Comparison of ENCODE assay signal across 8 cellular contexts in the genomic region with DNA sequence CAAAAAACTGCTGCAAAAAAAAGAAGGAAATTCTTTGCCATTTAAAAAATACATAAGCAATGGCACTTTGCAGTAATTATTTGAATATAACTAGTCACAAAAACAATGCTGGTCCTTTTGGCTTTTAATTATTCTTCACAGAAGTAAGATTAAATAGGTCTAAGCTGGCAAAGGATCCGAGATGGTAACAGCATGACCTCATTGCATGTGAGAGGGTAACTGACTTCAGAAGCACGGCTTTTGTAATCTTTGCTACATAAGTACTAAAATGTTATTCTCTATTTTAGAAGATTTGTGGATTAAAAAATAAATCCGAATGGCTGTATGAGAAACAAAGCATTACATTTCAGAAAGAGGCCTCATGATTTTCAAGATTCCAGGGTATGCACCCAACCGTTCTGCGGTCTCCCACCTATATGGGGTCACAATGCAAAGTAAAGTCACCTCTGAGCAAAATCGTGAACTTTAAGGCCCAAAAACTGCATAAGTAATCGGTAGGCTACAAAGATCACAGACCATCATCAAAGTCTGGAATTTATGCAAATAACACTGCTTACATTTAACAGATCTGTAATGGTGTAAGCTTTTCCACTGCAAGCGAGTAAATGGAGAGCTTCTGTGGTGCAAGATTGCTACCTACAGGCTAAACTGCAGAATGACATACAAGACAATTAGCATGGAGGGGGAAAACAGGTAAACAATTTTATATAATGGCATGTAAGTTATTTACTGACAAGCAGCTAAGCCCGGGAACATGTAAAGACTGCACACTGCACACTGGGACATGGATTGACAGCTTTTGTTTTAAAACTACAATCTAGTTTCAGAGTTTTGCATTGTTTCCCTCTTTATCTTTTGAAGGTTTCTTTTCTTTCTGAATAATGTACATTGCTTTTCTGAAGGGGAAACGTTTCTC.
DNase-seq lines count a peak whose midpoint lies in the region; ATAC-seq and TF ChIP-seq lines count a peak whose summit lies in the region.

No MANE protein-coding gene starts in this region.

- TF ChIP-seq CTCF in heart right ventricle (IDR thresholded peaks at IDR 0.05): peak in 8 of 9 donors; percentile 22 to 66 (median 56)
- peak; percentile 59 to 68 for TF ChIP-seq CTCF in mammary epithelial cell (conservative IDR thresholded peaks at IDR 0.05 in 1 of 2, IDR thresholded peaks at IDR 0.05 in 1 of 2; ENCODE audit: extremely low read depth in 1 of 2, insufficient read depth in 1 of 2, low read depth in 1 of 2, low read length in 2 of 2)
- peak; percentile 27 to 45 for TF ChIP-seq CTCF in left lung (IDR thresholded peaks at IDR 0.05)

- dilution Hi-C loops in mammary epithelial cell (cut with HindIII; ENCODE audit: low sequenced_read_pairs): no loop called here

- no peaks in the 10 kb centered on the region for H3K27me3 ChIP-seq in heart right ventricle
- no peaks in the 10 kb centered on the region for H3K27me3 ChIP-seq in mammary epithelial cell (ENCODE audit: insufficient read depth, low read length)
- H3K27me3 ChIP-seq in left lung: no peaks in the 10 kb centered on the region

- WGBS in heart right ventricle, 2 donors: 34 to 39% methylated on average over 10 of the region's 10 CpGs
- WGBS in mammary epithelial cell (ENCODE audit: low coverage, missing lambda C conversion rate): 39% methylated on average over 10 of the region's 10 CpGs

- H3K4me1 ChIP-seq in heart right ventricle (peaks cover 0 to 5% (median 0%) of the 10 kb centered on the region in 9 donors), mammary epithelial cell (ENCODE audit: insufficient read depth, low read length) (no peaks in the 10 kb centered on the region), left lung (no peaks in the 10 kb centered on the region)

- DNase-seq in heart right ventricle (no peak), Right ventricle myocardium inferior (ENCODE audit: missing footprints) (no peak), OCI-M1 (lab: John Stamatoyannopoulos, UW) (peak; percentile 66), mammary epithelial cell (peak; percentile 30), left lung (no peak)
- no peak for DNase-seq in activated effector memory CD4-positive, alpha-beta T cell treated with anti-CD3 and anti-CD28 coated beads, Interleukin-2, amount 50 U/mL, for 16 hours

- in situ Hi-C loops in mammary epithelial cell (cut with MboI; ENCODE audit: low sequenced_read_pairs in 2 of 2): no loop called here

- H3K36me3 ChIP-seq in heart right ventricle (peaks cover 0 to 7% (median 0%) of the 10 kb centered on the region in 9 donors), mammary epithelial cell (ENCODE audit: insufficient read depth, low read length) (no peaks in the 10 kb centered on the region), left lung (peaks cover 0 to 20% of the 10 kb centered on the region in 2 donors)

- no TSS peak for BruUV-seq in mammary epithelial cell (replicated peaks; lab: Mats Ljungman, UMichigan)

- H4K20me1 ChIP-seq in mammary epithelial cell (ENCODE audit: insufficient read depth, low read length): no peaks in the 10 kb centered on the region

- ATAC-seq in heart right ventricle (peak in 5 of 8 donors; percentile 38 to 79 (median 59)), Right ventricle myocardium inferior (no peak), GM21447 (IDR thresholded peaks at IDR 0.05; ENCODE audit: unreplicated experiment) (peak; percentile 96), HG03571 (IDR thresholded peaks at IDR 0.05; ENCODE audit: unreplicated experiment) (peak; percentile 89), left lung (peak; percentile 85)

- H3K9ac ChIP-seq in mammary epithelial cell (ENCODE audit: insufficient read depth, low read length): no peak overlapping the region

- H3K4me3 ChIP-seq in heart right ventricle (peak overlapping the region in 1 of 10 donors; percentile 20), mammary epithelial cell (replicated peaks in 1 of 3; ENCODE audit: insufficient read depth in 1 of 3, low read depth in 2 of 3, low read length in 3 of 3) (no peak overlapping the region), left lung (no peak overlapping the region)

- CTCF ChIA-PET in mammary epithelial cell (lab: Charles Lee; ENCODE audit: low non-redundant PET): no interaction called here

- no peak overlapping the region for H3K4me2 ChIP-seq in mammary epithelial cell (ENCODE audit: insufficient read depth, low read depth, low read length)

- intact Hi-C loops in heart right ventricle (cut with DNase I): no loop called here
- intact Hi-C loops in Right ventricle myocardium inferior (cut with DNase I): no loop called here
- intact Hi-C loops in mammary epithelial cell (cut with micrococcal nuclease): loop anchor here (2.0 kb wide), 1 partner anchor 325 kb away; no protein-coding TSS in a partner anchor
- intact Hi-C loops in left lung (cut with DNase I): no loop called here

- H3K9me3 ChIP-seq in heart right ventricle (no peaks in the 10 kb centered on the region), mammary epithelial cell (replicated peaks; ENCODE audit: insufficient read depth, low read length) (no peaks in the 10 kb centered on the region), left lung (no peaks in the 10 kb centered on the region)

- no peaks in the 10 kb centered on the region for H3K79me2 ChIP-seq in mammary epithelial cell (ENCODE audit: insufficient read depth, low read length)

- H2AFZ ChIP-seq in mammary epithelial cell (ENCODE audit: low read depth, low read length): no peak overlapping the region

- no peak overlapping the region for H3K27ac ChIP-seq in heart right ventricle
- H3K27ac ChIP-seq in mammary epithelial cell (ENCODE audit: insufficient read depth, low read depth, low read length): no peak overlapping the region
- no peak overlapping the region for H3K27ac ChIP-seq in left lung

Comparison
In these comparisons a context has a peak if more than half of its experiments do, and no peak if none do; other contexts are left out.
1. DNase-seq: peak in OCI-M1 (single experiment) and mammary epithelial cell (single experiment); none in heart right ventricle (0 of 2), Right ventricle myocardium inferior (single experiment), left lung (0 of 2) and activated effector memory CD4-positive, alpha-beta T cell treated with anti-CD3 and anti-CD28 coated beads, Interleukin-2, amount 50 U/mL, for 16 hours (single experiment).
2. Peak in every context shown above with its lines, with median percentiles within 50 percentile points of each other: CTCF ChIP-seq.